In the genomic region with DNA sequence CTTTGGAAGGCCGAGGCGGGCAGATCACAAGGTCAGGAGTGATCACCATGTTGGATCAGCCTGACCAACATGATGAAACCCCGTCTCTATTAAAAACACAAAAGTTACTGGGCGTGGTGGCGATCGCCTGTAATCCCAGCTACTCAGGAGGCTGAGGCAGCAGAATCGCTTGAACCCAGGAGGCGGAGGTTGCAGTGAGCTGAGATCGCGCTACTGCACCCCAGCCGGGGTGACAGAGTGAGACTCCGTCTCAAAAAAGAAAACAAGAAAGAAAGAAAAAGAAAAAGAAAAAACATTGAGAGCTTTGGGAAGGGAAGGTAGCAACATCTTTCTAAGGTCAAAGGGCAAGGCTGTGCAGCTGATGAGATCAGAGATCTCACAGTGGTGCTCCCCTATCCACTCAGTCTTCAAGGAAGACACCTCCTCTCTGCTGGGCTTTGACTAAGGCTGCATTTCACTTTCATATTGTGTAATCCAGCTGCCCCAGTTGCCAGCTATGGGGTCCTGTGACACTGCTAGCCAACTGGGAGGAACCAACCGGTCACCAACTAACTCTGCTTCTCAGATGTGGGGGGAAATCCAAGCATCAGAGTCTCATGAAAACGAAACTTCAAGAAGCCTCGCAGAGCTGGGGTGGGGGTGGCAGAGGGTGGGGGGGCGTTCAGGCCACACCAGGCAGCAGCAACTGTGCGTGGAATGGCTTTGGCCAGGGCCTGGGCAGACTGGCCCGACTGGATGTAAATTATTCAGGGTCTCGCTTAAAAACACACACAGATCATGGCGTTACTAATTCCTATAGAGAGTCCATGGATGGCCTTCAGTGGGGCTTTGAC, we compare ENCODE assay signal across 8 cellular contexts. TPM values are rescaled to one million over a fixed set of nuclear protein-coding genes. Genes with fewer than 3 reads are reported as not detected.
DNase-seq lines count a peak whose midpoint lies in the region; ATAC-seq, FAIRE-seq and TF ChIP-seq lines count a peak whose summit lies in the region.

No MANE protein-coding gene starts in this region.

- peak overlapping the region; percentile 83; the same call in 1 of the 2 replicates for H3K9ac ChIP-seq in BLaER1

- H3K4me3 ChIP-seq in BLaER1 = peak overlapping the region; percentile 83
- peak overlapping the region; percentile 86 to 96 (median 91) for H3K4me3 ChIP-seq in pancreas
- H3K4me3 ChIP-seq in vagina = peak overlapping the region; percentile 94 to 96

- H3K27me3 ChIP-seq in BLaER1 = no peaks in the 10 kb centered on the region
- no peaks in the 10 kb centered on the region for H3K27me3 ChIP-seq in pancreas
- no peaks in the 10 kb centered on the region for H3K27me3 ChIP-seq in vagina

- H3K9me3 ChIP-seq in BLaER1 (no peaks in the 10 kb centered on the region), pancreas (no peaks in the 10 kb centered on the region), vagina (no peaks in the 10 kb centered on the region)

- H3K4me2 ChIP-seq in BLaER1 = peak overlapping the region; percentile 95

- ATAC-seq in GM19468 (IDR thresholded peaks at IDR 0.05; ENCODE audit: extremely low read depth, unreplicated experiment) (peak; percentile 53), esophagus mucosa (peak; percentile 24), pancreas (peak in 2 of 4 donors; percentile 9 to 31)

- TF ChIP-seq CTCF in pancreas (IDR thresholded peaks at IDR 0.05) (no peak), vagina (IDR thresholded peaks at IDR 0.05) (no peak)

- H3K27ac ChIP-seq in BLaER1 (no peak overlapping the region), pancreas (peak overlapping the region; percentile 95 to 100 (median 98)), vagina (peak overlapping the region; percentile 98)

- no peak for TF ChIP-seq POLR2A in vagina (IDR thresholded peaks at IDR 0.05)

- DNase-seq in HT-29 (ENCODE audit: low spot score) (peak; percentile 29), pancreas (no peak), vagina (ENCODE audit: extremely low spot score in 2 of 2) (no peak), NCI-H146 treated with DMSO at 0.1 percent for 48 hours (lab: John Stamatoyannopoulos, UW; ENCODE audit: unreplicated experiment) (no peak)
- DNase-seq in activated CD4-positive, alpha-beta T cell treated with anti-CD3 and anti-CD28 coated beads, Interleukin-2, amount 50 U/mL, for 48 hours = peak; percentile 61 to 73

- H3K4me1 ChIP-seq in BLaER1 = peaks cover 16% of the 10 kb centered on the region
- peaks cover 19 to 40% (median 33%) of the 10 kb centered on the region in 3 donors for H3K4me1 ChIP-seq in pancreas
- peaks cover 42% of the 10 kb centered on the region for H3K4me1 ChIP-seq in vagina

- H4K20me1 ChIP-seq in BLaER1 = no peaks in the 10 kb centered on the region

- intact Hi-C loops in pancreas (cut with DNase I) (no loop called here), vagina (cut with DNase I) (no loop called here)

- FAIRE-seq in pancreas (lab: Jason Lieb, UNC) = no peak

- H3K36me3 ChIP-seq in BLaER1 (no peaks in the 10 kb centered on the region), pancreas (no peaks in the 10 kb centered on the region), vagina (no peaks in the 10 kb centered on the region)

- 72 to 73% methylated on average over 20 of the region's 20 CpGs for WGBS in pancreas, 2 donors

RNA-seq across cellular contexts. Expression of a gene that starts 1.5 kb away (rescaled TPM):
- total RNA-seq in HT-29 (2014; rRNA removed; shearing (Covaris generic)) = 12.4 and 14.1 TPM in 2 replicates
- total RNA-seq in esophagus mucosa (5.2 TPM), pancreas (10 to 100 TPM in 3 of 6 donors, 1 to 10 TPM in 3; 6.9 to 14.3 (median 11.0) TPM), vagina (41.0 TPM)
- polyA plus RNA-seq in pancreas = 10 to 100 TPM in 1 of 2 donors, 1 to 10 TPM in 1; 10.0 to 12.2 TPM

Comparison
In these comparisons a context has a peak if more than half of its experiments do, and no peak if none do; other contexts are left out.
1. DNase-seq: peak in HT-29 (single experiment) and activated CD4-positive, alpha-beta T cell treated with anti-CD3 and anti-CD28 coated beads, Interleukin-2, amount 50 U/mL, for 48 hours (2 of 2); none in pancreas (0 of 6), vagina (0 of 2) and NCI-H146 treated with DMSO at 0.1 percent for 48 hours (single experiment).
2. Peak in every context shown above with its lines, with median percentiles within 50 percentile points of each other: H3K4me3 ChIP-seq.